Comparison of ENCODE assay signal across 1 cellular context in the genomic region with DNA sequence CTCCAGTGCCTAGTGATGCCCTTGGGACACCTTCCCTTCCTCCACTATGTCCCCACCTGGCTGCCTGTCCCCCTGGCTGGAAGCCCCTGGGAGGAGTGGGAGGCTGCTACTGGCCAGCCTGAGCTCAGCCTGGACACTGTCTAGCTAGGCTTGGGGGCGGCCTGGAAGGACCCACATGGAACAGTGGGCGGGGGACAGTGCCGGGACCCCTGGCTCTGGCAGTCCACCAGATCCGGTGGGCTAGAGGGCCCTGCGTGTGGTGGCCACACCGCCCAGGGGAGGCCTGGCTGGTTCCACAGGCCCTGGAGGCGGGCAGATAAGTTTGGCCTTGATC.
TF ChIP-seq lines count a peak whose summit lies in the region.

No MANE protein-coding gene starts in this region.

TF ChIP-seq in H1, 55 proteins besides CTCF, POLR2A, EP300 and RAD21 (continued from another document):
- no peak for TF ChIP-seq MAX (IDR thresholded peaks at IDR 0.05)
- no peak for TF ChIP-seq TCF12 (IDR thresholded peaks at IDR 0.05; ENCODE audit: low read depth, low read length)
